Comparison of ENCODE assay signal across 14 cellular contexts in genomic region chr2:1974391-1974790, GRCh38.
A peak's percentile ranks its signal among the peaks of the same experiment; 100 is the strongest.
DNase-seq lines count a peak whose midpoint lies in the region; ATAC-seq and TF ChIP-seq lines count a peak whose summit lies in the region.
"Had no signal": no experiment of that assay in that cellular context is flagged by ENCODE, and none has a peak within 500 bp of the region (broad histone marks: within the 10 kb centered on the region; RNA-seq: fewer than 3 reads in every experiment).

No MANE protein-coding gene starts in this region.

- in situ Hi-C loops in brain microvascular endothelial cell (cut with HindIII; ENCODE audit: low pct_ligation_motif_present, low sequenced_read_pairs) = no loop called here

- TF ChIP-seq CTCF in brain microvascular endothelial cell (IDR thresholded peaks at IDR 0.05; ENCODE audit: low read depth, low read length, missing control alignments) = no peak

- no peaks in the 10 kb centered on the region for H3K36me3 ChIP-seq in brain microvascular endothelial cell (replicated peaks)
- H3K36me3 ChIP-seq: upper lobe of right lung had no signal

- H3K27me3 ChIP-seq in brain microvascular endothelial cell (replicated peaks) = no peaks in the 10 kb centered on the region
- H3K27me3 ChIP-seq: upper lobe of right lung had no signal

- H3K4me3 ChIP-seq in brain microvascular endothelial cell (ENCODE audit: low read depth, low read length) = no peak overlapping the region
- H3K4me3 ChIP-seq: upper lobe of right lung had no signal

- intact Hi-C loops in Right ventricle myocardium inferior (cut with DNase I) = no loop called here
- intact Hi-C loops in cardiac septum (cut with DNase I) = no loop called here

- ATAC-seq in Right ventricle myocardium inferior (peak; percentile 83), left lobe of liver (peak; percentile 58), GM18861 (IDR thresholded peaks at IDR 0.05; ENCODE audit: unreplicated experiment) (no peak)
- ATAC-seq: naive thymus-derived CD8-positive, alpha-beta T cell; upper lobe of right lung had no signal

- DNase-seq in Right ventricle myocardium inferior (ENCODE audit: missing footprints) = no peak
- DNase-seq in cardiac septum (ENCODE audit: low spot score) = no peak
- peak; percentile 99 for DNase-seq in brain microvascular endothelial cell
- DNase-seq in left lobe of liver (ENCODE audit: low spot score) = no peak
- DNase-seq in activated CD4-positive, CD25-positive, alpha-beta regulatory T cell treated with anti-CD3 and anti-CD28 coated beads, Interleukin-2, amount 50 U/mL, for 72 hours = no peak
- DNase-seq in glomerular visceral epithelial cell (ENCODE audit: extremely low spot score) = no peak
- DNase-seq in activated CD4-positive, alpha-beta T cell treated with anti-CD3 and anti-CD28 coated beads, Interleukin-2, amount 50 U/mL, for 48 hours = no peak
- DNase-seq: immature natural killer cell; naive thymus-derived CD8-positive, alpha-beta T cell; NCI-H187 treated with DMSO at 0.1 percent for 48 hours; stimulated activated CD4-positive, alpha-beta T cell treated with anti-CD3 and anti-CD28 coated beads, Interleukin-12 subunit alpha, Interleukin-12 subunit beta, amount 100 ng/mL, for 4 hours; upper lobe of right lung had no signal

- peak overlapping the region; percentile 90 for H3K27ac ChIP-seq in brain microvascular endothelial cell
- H3K27ac ChIP-seq: KMS-11, upper lobe of right lung had no signal
